Comparison of ENCODE assay signal across 1 cellular context in the genomic region with DNA sequence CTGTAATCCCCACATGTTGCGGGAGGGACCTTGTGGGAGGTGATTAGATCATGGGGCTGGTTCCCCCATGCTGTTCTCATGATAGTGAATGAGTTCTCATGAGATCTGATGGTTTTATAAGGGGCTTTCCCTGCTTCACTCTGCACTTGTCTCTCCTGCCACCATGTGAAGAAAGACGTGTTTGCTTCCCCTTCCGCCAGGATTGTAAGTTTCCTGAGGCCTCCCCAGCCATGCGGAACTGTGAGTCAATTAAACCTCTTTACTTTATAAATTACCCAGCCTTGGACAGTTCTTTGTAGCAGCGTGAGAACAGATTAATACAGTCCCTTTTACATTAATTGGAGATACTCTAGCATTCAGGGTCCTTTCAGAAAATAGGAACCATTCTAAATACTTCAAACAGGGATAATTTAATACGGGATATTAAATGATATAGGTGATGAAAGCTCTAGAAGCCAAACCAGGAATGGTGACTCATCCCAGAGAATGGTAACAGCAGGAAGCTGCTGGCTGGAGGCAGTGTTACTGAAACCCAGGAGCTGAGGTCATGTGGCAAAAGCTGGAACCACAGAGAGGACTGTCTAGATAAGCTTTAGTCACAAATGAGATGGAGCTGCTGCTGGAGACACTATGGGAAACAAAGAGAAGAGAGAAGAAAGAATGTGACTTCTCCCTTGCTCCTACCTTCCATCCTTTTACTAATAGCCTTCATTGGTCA.
TF ChIP-seq lines count a peak whose summit lies in the region.

No MANE protein-coding gene starts in this region.

TF ChIP-seq in K562, 482 proteins besides CTCF, POLR2A, EP300 and RAD21 (continued from another document):
- TF ChIP-seq ATF3 (IDR thresholded peaks at IDR 0.05) (peak; percentile 85), ATF3 (CRISPR knock-in tag; conservative IDR thresholded peaks at IDR 0.05) (no peak), CXXC5 (CRISPR knock-in tag; IDR thresholded peaks at IDR 0.05) (no peak), ZNF175 (CRISPR knock-in tag; IDR thresholded peaks at IDR 0.05; ENCODE audit: low read depth) (no peak), ATF7 (IDR thresholded peaks at IDR 0.05) (0 out of 2 replicates have a peak, but pooled peaks have one; percentile 19), JUN (IDR thresholded peaks at IDR 0.05; ENCODE audit: borderline replicate concordance, low read depth, low read length) (peak; percentile 61; the same call in 1 of the 2 replicates), JUN (CRISPR knock-in tag; IDR thresholded peaks at IDR 0.05; ENCODE audit: borderline replicate concordance) (no peak), FOSL1 (tag; conservative IDR thresholded peaks at IDR 0.05) (peak; percentile 87), SMARCA4 (IDR thresholded peaks at IDR 0.05) (0 out of 2 replicates have a peak, but pooled peaks have one; percentile 22), CC2D1A (IDR thresholded peaks at IDR 0.05) (0 out of 2 replicates have a peak, but pooled peaks have one; percentile 19), PRPF4 (IDR thresholded peaks at IDR 0.05; ENCODE audit: insufficient read depth, low read depth, low read length, poor library complexity, severe bottlenecking) (no peak), EHMT2 (IDR thresholded peaks at IDR 0.05) (no peak), ARID1B (IDR thresholded peaks at IDR 0.05) (peak; percentile 27; the same call in 1 of the 2 replicates)
- TF ChIP-seq, protein P1, sequence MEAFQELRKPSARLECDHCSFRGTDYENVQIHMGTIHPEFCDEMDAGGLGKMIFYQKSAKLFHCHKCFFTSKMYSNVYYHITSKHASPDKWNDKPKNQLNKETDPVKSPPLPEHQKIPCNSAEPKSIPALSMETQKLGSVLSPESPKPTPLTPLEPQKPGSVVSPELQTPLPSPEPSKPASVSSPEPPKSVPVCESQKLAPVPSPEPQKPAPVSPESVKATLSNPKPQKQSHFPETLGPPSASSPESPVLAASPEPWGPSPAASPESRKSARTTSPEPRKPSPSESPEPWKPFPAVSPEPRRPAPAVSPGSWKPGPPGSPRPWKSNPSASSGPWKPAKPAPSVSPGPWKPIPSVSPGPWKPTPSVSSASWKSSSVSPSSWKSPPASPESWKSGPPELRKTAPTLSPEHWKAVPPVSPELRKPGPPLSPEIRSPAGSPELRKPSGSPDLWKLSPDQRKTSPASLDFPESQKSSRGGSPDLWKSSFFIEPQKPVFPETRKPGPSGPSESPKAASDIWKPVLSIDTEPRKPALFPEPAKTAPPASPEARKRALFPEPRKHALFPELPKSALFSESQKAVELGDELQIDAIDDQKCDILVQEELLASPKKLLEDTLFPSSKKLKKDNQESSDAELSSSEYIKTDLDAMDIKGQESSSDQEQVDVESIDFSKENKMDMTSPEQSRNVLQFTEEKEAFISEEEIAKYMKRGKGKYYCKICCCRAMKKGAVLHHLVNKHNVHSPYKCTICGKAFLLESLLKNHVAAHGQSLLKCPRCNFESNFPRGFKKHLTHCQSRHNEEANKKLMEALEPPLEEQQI (IDR thresholded peaks at IDR 0.05): peak; percentile 5; the same call in 1 of the 2 replicates
- TF ChIP-seq, protein P2, sequence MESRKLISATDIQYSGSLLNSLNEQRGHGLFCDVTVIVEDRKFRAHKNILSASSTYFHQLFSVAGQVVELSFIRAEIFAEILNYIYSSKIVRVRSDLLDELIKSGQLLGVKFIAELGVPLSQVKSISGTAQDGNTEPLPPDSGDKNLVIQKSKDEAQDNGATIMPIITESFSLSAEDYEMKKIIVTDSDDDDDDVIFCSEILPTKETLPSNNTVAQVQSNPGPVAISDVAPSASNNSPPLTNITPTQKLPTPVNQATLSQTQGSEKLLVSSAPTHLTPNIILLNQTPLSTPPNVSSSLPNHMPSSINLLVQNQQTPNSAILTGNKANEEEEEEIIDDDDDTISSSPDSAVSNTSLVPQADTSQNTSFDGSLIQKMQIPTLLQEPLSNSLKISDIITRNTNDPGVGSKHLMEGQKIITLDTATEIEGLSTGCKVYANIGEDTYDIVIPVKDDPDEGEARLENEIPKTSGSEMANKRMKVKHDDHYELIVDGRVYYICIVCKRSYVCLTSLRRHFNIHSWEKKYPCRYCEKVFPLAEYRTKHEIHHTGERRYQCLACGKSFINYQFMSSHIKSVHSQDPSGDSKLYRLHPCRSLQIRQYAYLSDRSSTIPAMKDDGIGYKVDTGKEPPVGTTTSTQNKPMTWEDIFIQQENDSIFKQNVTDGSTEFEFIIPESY (CRISPR knock-in tag; IDR thresholded peaks at IDR 0.05): peak; percentile 88
